25 cellular contexts compared by ENCODE assay signal in the genomic region with DNA sequence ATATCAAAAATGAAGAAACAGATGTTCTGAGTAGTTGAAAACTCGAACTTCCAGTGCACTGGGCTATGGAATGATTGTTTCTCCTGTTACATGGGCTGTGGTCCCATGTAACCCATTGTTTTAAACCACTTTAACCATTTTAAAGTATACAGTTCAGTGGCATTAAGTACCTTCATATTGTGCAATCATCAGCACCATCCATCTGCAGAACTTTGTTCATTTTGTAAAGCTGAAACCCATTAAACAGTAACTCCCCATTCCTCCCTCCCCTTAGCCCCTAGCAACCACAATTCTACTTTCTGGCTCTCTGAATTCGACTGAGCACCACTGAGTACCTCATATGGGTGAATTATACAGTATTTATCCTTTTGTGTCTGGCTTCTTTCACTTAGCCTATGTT.
DNase-seq lines count a peak whose midpoint lies in the region; ATAC-seq, FAIRE-seq and TF ChIP-seq lines count a peak whose summit lies in the region.
"Had no signal": no experiment of that assay in that cellular context is flagged by ENCODE, and none has a peak within 500 bp of the region (broad histone marks: within the 10 kb centered on the region; RNA-seq: fewer than 3 reads in every experiment).

No MANE protein-coding gene starts in this region.

- no peak for TF ChIP-seq POLR2A in NB4 (IDR thresholded peaks at IDR 0.05; ENCODE audit: extremely low read depth, insufficient read length)
- TF ChIP-seq POLR2A in right lobe of liver (IDR thresholded peaks at IDR 0.05) = no peak
- TF ChIP-seq POLR2A in H54 (IDR thresholded peaks at IDR 0.05; ENCODE audit: low read depth, low read length) = no peak

- H3K4me1 ChIP-seq in right lobe of liver = peaks cover 0 to 13% (median 5%) of the 10 kb centered on the region in 4 donors

- FAIRE-seq in GM19239 (lab: Jason Lieb, UNC) (peak; percentile 4), H54 (lab: Jason Lieb, UNC) (no peak)
- FAIRE-seq: GM12892, GM18507, H1 had no signal

- intact Hi-C loops in right lobe of liver (cut with DNase I) = no loop called here

- H3K9me3 ChIP-seq in right lobe of liver = no peaks in the 10 kb centered on the region

- H3K27ac ChIP-seq in right lobe of liver = no peak overlapping the region
- H3K27ac ChIP-seq: RWPE1 had no signal

- no peak for TF ChIP-seq CTCF in NB4 (IDR thresholded peaks at IDR 0.05; ENCODE audit: low read depth, low read length)
- TF ChIP-seq CTCF in right lobe of liver (IDR thresholded peaks at IDR 0.05) = no peak

- H3K4me3 ChIP-seq in NB4 (ENCODE audit: low read depth, low read length) = no peak overlapping the region
- no peak overlapping the region for H3K4me3 ChIP-seq in right lobe of liver

- no peak for DNase-seq in GM19239 (ENCODE audit: insufficient read length, low spot score)
- peak; percentile 19 for DNase-seq in NB4 (ENCODE audit: low read depth)
- peak; percentile 5 for DNase-seq in glomerular visceral epithelial cell (ENCODE audit: extremely low spot score)
- no peak for DNase-seq in right lobe of liver
- DNase-seq in H54 (ENCODE audit: insufficient read length, low spot score) = no peak
- DNase-seq: C1 segment of cervical spinal cord; Calu3; CD4-positive, alpha-beta memory T cell; DMS79 treated with DMSO at 0.1 percent for 48 hours; Karpas-422; NCI-H1105 treated with DMSO at 0.1 percent for 48 hours; NCI-H146; NCI-H1930; NCI-H2107; NCI-H69; SHP77 treated with DMSO at 0.1 percent for 48 hours; T-helper 1 cell had no signal

- WGBS in right lobe of liver (ENCODE audit: insufficient coverage, low coverage, low lambda C conversion rate, missing lambda C conversion rate) = 27% methylated on average over 2 of the region's 2 CpGs

- no peaks in the 10 kb centered on the region for H3K27me3 ChIP-seq in right lobe of liver

- ATAC-seq in right lobe of liver = peak; percentile 51 to 79 (median 66)
- no peak for ATAC-seq in GM21423 (IDR thresholded peaks at IDR 0.05; ENCODE audit: unreplicated experiment)
- ATAC-seq in HG03460 (IDR thresholded peaks at IDR 0.05; ENCODE audit: unreplicated experiment) = no peak
- no peak for ATAC-seq in HG02884 (IDR thresholded peaks at IDR 0.05; ENCODE audit: unreplicated experiment)
- ATAC-seq: Panc1 had no signal

- no peaks in the 10 kb centered on the region for H3K36me3 ChIP-seq in right lobe of liver

Comparison
In these comparisons a context has a peak if more than half of its experiments do, and no peak if none do; other contexts are left out.
1. DNase-seq: peak in NB4 (single experiment) and glomerular visceral epithelial cell (single experiment); none in GM19239 (single experiment), right lobe of liver (0 of 3) and H54 (single experiment).
2. ATAC-seq: peak in right lobe of liver (4 of 4); none in GM21423 (single experiment), HG03460 (single experiment) and HG02884 (single experiment).